In the genomic region with DNA sequence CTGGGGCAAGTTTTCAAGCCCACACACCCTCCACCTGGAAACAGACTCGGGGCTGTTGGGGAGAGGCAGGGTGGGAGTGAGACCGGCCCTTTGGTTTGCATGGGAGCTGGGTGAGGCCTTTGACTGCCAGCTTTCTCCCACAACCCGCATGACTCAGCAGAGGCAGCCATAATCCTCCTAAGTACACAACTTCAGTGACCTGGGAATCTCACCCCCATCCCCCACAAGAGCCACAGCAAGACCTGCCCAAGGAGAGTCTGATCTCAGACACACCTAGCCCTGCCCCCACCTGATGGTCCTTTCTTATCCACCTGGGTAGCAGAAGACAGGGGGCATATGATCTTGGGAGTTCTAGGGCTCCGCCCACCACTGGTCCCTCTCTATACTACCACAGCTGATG, we compare ENCODE assay signal across 20 cellular contexts.
DNase-seq lines count a peak whose midpoint lies in the region; ATAC-seq and TF ChIP-seq lines count a peak whose summit lies in the region.
"Had no signal": no experiment of that assay in that cellular context is flagged by ENCODE, and none has a peak within 500 bp of the region (broad histone marks: within the 10 kb centered on the region; RNA-seq: fewer than 3 reads in every experiment).

No MANE protein-coding gene starts in this region.

- H3K27me3 Mint-ChIP-seq in MCF 10A (ENCODE audit: insufficient read depth, unreplicated experiment), result no peaks in the 10 kb centered on the region
- H3K27me3 Mint-ChIP-seq in naive thymus-derived CD8-positive, alpha-beta T cell, result peaks cover 0 to 3% (median 0%) of the 10 kb centered on the region in 5 donors

- no peaks in the 10 kb centered on the region for H3K27me3 ChIP-seq in breast epithelium
- H3K27me3 ChIP-seq in WERI-Rb-1 (ENCODE audit: insufficient read depth, low read depth, severe bottlenecking), result no peaks in the 10 kb centered on the region
- no peaks in the 10 kb centered on the region for H3K27me3 ChIP-seq in vagina

- no TSS peak for BruUV-seq in MCF 10A (replicated peaks; lab: Mats Ljungman, UMichigan)

- no peaks in the 10 kb centered on the region for H3K4me1 Mint-ChIP-seq in MCF 10A (ENCODE audit: insufficient read depth, unreplicated experiment)
- H3K4me1 Mint-ChIP-seq in naive thymus-derived CD8-positive, alpha-beta T cell, result peaks cover 18 to 52% (median 28%) of the 10 kb centered on the region in 4 donors

- TF ChIP-seq POLR2A in breast epithelium (IDR thresholded peaks at IDR 0.05) (no peak), vagina (IDR thresholded peaks at IDR 0.05) (no peak)

- no peak overlapping the region for H3K4me3 Mint-ChIP-seq in MCF 10A (ENCODE audit: unreplicated experiment)
- peak overlapping the region in 7 of 10 donors; percentile 40 to 69 (median 56) for H3K4me3 Mint-ChIP-seq in naive thymus-derived CD8-positive, alpha-beta T cell
- H3K4me3 Mint-ChIP-seq: CD4-positive, alpha-beta T cell; HFFc6 had no signal

- H3K27ac Mint-ChIP-seq in MCF 10A (ENCODE audit: low read depth, unreplicated experiment), result peak overlapping the region; percentile 33
- peak overlapping the region in 3 of 10 donors; percentile 13 to 82 (median 60) for H3K27ac Mint-ChIP-seq in naive thymus-derived CD8-positive, alpha-beta T cell
- H3K27ac Mint-ChIP-seq: CD4-positive, alpha-beta T cell; HFFc6 had no signal

- TF ChIP-seq CTCF in MCF 10A (IDR thresholded peaks at IDR 0.05; ENCODE audit: unreplicated experiment) (no peak), breast epithelium (IDR thresholded peaks at IDR 0.05) (no peak), WERI-Rb-1 (IDR thresholded peaks at IDR 0.05; ENCODE audit: low read depth, low read length) (no peak), mucosa of descending colon (IDR thresholded peaks at IDR 0.05) (no peak), vagina (IDR thresholded peaks at IDR 0.05) (no peak)

- peaks cover 13% of the 10 kb centered on the region for H3K9me3 Mint-ChIP-seq in MCF 10A (ENCODE audit: unreplicated experiment)
- H3K9me3 Mint-ChIP-seq in naive thymus-derived CD8-positive, alpha-beta T cell, result peaks cover 0 to 37% (median 14%) of the 10 kb centered on the region in 9 donors

- H3K9me3 ChIP-seq in breast epithelium (no peaks in the 10 kb centered on the region), WERI-Rb-1 (ENCODE audit: severe bottlenecking) (no peaks in the 10 kb centered on the region), mucosa of descending colon (no peaks in the 10 kb centered on the region), vagina (no peaks in the 10 kb centered on the region)
- H3K9me3 ChIP-seq: A549 had no signal

- H3K4me1 ChIP-seq in breast epithelium (no peaks in the 10 kb centered on the region), mucosa of descending colon (ENCODE audit: low read depth) (no peaks in the 10 kb centered on the region), vagina (no peaks in the 10 kb centered on the region)
- H3K4me1 ChIP-seq: A549 had no signal

- no peak overlapping the region for H3K4me3 ChIP-seq in breast epithelium
- no peak overlapping the region for H3K4me3 ChIP-seq in WERI-Rb-1 (ENCODE audit: low read depth, low read length)
- H3K4me3 ChIP-seq in mucosa of descending colon, result no peak overlapping the region
- H3K4me3 ChIP-seq in vagina, result no peak overlapping the region
- H3K4me3 ChIP-seq: A549 had no signal

- POLR2A ChIA-PET in MCF 10A (lab: Yijun Ruan, JAX), result interaction anchor here (0.8 kb wide), 1 partner anchor 167 kb away, joined by 3 read pairs; no protein-coding TSS in a partner anchor
- POLR2A ChIA-PET in naive thymus-derived CD8-positive, alpha-beta T cell (lab: Charles Lee), result no interaction called here

- H3K36me3 ChIP-seq in breast epithelium (no peaks in the 10 kb centered on the region), WERI-Rb-1 (no peaks in the 10 kb centered on the region), mucosa of descending colon (ENCODE audit: low read depth) (no peaks in the 10 kb centered on the region), vagina (no peaks in the 10 kb centered on the region)

- intact Hi-C loops in MCF 10A (cut with micrococcal nuclease) (no loop called here), breast epithelium (cut with DNase I; ENCODE audit: low total_unique reads) (no loop called here), mucosa of descending colon (cut with DNase I, micrococcal nuclease) (no loop called here), vagina (cut with DNase I) (no loop called here)

- CTCF ChIA-PET in MCF 10A (lab: Yijun Ruan, JAX), result interaction anchor here (0.7 to 1.1 kb wide), 2 partner anchors 12 to 111 kb away, joined by 4 read pairs; no protein-coding TSS in a partner anchor

- DNase-seq in MCF 10A (ENCODE audit: unreplicated experiment) (peak; percentile 37), breast epithelium (ENCODE audit: low spot score in 2 of 2) (no peak), WERI-Rb-1 (peak; percentile 54), mucosa of descending colon (no peak), vagina (ENCODE audit: extremely low spot score in 2 of 2) (no peak)
- DNase-seq in naive thymus-derived CD8-positive, alpha-beta T cell, result no peak
- DNase-seq: AML-193, DMS153, DMS79, GF-D8, GOT3, H7, HFFc6 had no signal

- no peak for ATAC-seq in naive thymus-derived CD8-positive, alpha-beta T cell
- ATAC-seq in mucosa of descending colon (no peak), GM18498 (IDR thresholded peaks at IDR 0.05; ENCODE audit: unreplicated experiment) (no peak)
- ATAC-seq: A549, HCT116 had no signal

- H3K27ac ChIP-seq in breast epithelium, result no peak overlapping the region
- H3K27ac ChIP-seq in WERI-Rb-1, result no peak overlapping the region
- H3K27ac ChIP-seq in vagina, result no peak overlapping the region
- H3K27ac ChIP-seq: 22Rv1, A549, C4-2B, HL-60 had no signal

- no peaks in the 10 kb centered on the region for H3K36me3 Mint-ChIP-seq in MCF 10A (ENCODE audit: insufficient read depth, unreplicated experiment)
- peaks cover 0 to 30% (median 8%) of the 10 kb centered on the region in 3 donors for H3K36me3 Mint-ChIP-seq in naive thymus-derived CD8-positive, alpha-beta T cell

Comparison
In these comparisons a context has a peak if more than half of its experiments do, and no peak if none do; other contexts are left out.
1. DNase-seq: peak in MCF 10A (single experiment) and WERI-Rb-1 (single experiment); none in breast epithelium (0 of 2), naive thymus-derived CD8-positive, alpha-beta T cell (0 of 10), mucosa of descending colon (0 of 3) and vagina (0 of 2).